ENCODE assay signal across 18 cellular contexts in genomic region chr12:12158858-12159257, GRCh38.
A peak's percentile ranks its signal among the peaks of the same experiment; 100 is the strongest.
DNase-seq lines count a peak whose midpoint lies in the region; ATAC-seq, FAIRE-seq and TF ChIP-seq lines count a peak whose summit lies in the region.
"Had no signal": no experiment of that assay in that cellular context is flagged by ENCODE, and none has a peak within 500 bp of the region (broad histone marks: within the 10 kb centered on the region; RNA-seq: fewer than 3 reads in every experiment).

No MANE protein-coding gene starts in this region.

- FAIRE-seq in urothelium cell line (lab: Jason Lieb, UNC): peak; percentile 52
- FAIRE-seq: D721Med had no signal

- no peaks in the 10 kb centered on the region for H3K27me3 ChIP-seq in psoas muscle (ENCODE audit: insufficient read depth in 3 of 3, low read length in 2 of 3)

- H3K4me3 ChIP-seq in psoas muscle: no peak overlapping the region

- H3K36me3 ChIP-seq in psoas muscle (ENCODE audit: insufficient read depth in 1 of 2, low read depth in 1 of 2): peaks cover 0 to 11% of the 10 kb centered on the region in 2 donors

- peak overlapping the region; percentile 56 for H3K27ac ChIP-seq in psoas muscle
- H3K27ac ChIP-seq: 22Rv1 had no signal

- no peak for DNase-seq in Right ventricle myocardium inferior (ENCODE audit: missing footprints)
- DNase-seq in cardiac septum (ENCODE audit: low spot score): no peak
- DNase-seq in left cardiac atrium: no peak
- DNase-seq in psoas muscle: peak; percentile 55 to 76
- DNase-seq in urothelium cell line (ENCODE audit: low spot score): no peak
- DNase-seq in AG08395 (ENCODE audit: low spot score): no peak
- DNase-seq: CD4-positive, alpha-beta memory T cell; DMS79 treated with DMSO at 0.1 percent for 48 hours; HCEC 1CT; KBM-7; NCI-H1436; NCI-H2029; NCI-H2171 treated with DMSO at 0.1 percent for 48 hours; NCI-H510A had no signal

- ATAC-seq in Right ventricle myocardium inferior (peak; percentile 75), left cardiac atrium (peak; percentile 47 to 65), psoas muscle (peak; percentile 95 to 96 (median 96)), GM21576 (IDR thresholded peaks at IDR 0.05; ENCODE audit: unreplicated experiment) (no peak), GM19351 (IDR thresholded peaks at IDR 0.05; ENCODE audit: unreplicated experiment) (no peak)

- TF ChIP-seq CTCF in psoas muscle (IDR thresholded peaks at IDR 0.05): no peak

- no peaks in the 10 kb centered on the region for H3K9me3 ChIP-seq in psoas muscle

- peaks cover 22% of the 10 kb centered on the region for H3K4me1 ChIP-seq in psoas muscle

- intact Hi-C loops in Right ventricle myocardium inferior (cut with DNase I) (no loop called here), cardiac septum (cut with DNase I) (no loop called here), left cardiac atrium (cut with DNase I) (no loop called here), psoas muscle (cut with DNase I) (loop anchor here (5.0 kb wide), 2 partner anchors 33 to 178 kb away; no protein-coding TSS in a partner anchor)

- WGBS in psoas muscle, 3 donors: 24 to 40% (median 25%) methylated on average over 8 of the region's 8 CpGs

Comparison
In these comparisons a context has a peak if more than half of its experiments do, and no peak if none do; other contexts are left out.
1. ATAC-seq: peak in Right ventricle myocardium inferior (single experiment), left cardiac atrium (2 of 2) and psoas muscle (4 of 4); none in GM21576 (single experiment) and GM19351 (single experiment).
2. DNase-seq: peak in psoas muscle (2 of 2); none in Right ventricle myocardium inferior (single experiment), cardiac septum (single experiment), left cardiac atrium (single experiment), urothelium cell line (single experiment) and AG08395 (single experiment).
3. intact Hi-C loops: an anchor here in psoas muscle (5.0 kb wide); none called in Right ventricle myocardium inferior, cardiac septum and left cardiac atrium.